In genomic region chr3:182793663-182794454, GRCh38 we compare ENCODE assay signal across 8 cellular contexts. TPM values are rescaled to one million over a fixed set of nuclear protein-coding genes. Genes with fewer than 3 reads are reported as not detected.
DNase-seq lines count a peak whose midpoint lies in the region; ATAC-seq and TF ChIP-seq lines count a peak whose summit lies in the region.

No MANE protein-coding gene starts in this region.

- TF ChIP-seq CTCF in ascending aorta (IDR thresholded peaks at IDR 0.05) (no peak), gastrocnemius medialis (IDR thresholded peaks at IDR 0.05 in 4 of 5, conservative IDR thresholded peaks at IDR 0.05 in 1 of 5) (peak in 2 of 5 experiments; percentile 7 to 15)

- no peaks in the 10 kb centered on the region for H3K9me3 ChIP-seq in HUES6 (ENCODE audit: control insufficient read depth, insufficient read depth, low read depth, low read length)
- no peaks in the 10 kb centered on the region for H3K9me3 ChIP-seq in ascending aorta
- no peaks in the 10 kb centered on the region for H3K9me3 ChIP-seq in gastrocnemius medialis

- H3K27me3 ChIP-seq in HUES6 (ENCODE audit: control insufficient read depth, insufficient read depth, low read length) (peaks cover 33% of the 10 kb centered on the region), ascending aorta (no peaks in the 10 kb centered on the region), gastrocnemius medialis (no peaks in the 10 kb centered on the region)

- ATAC-seq in GM21447 (IDR thresholded peaks at IDR 0.05; ENCODE audit: unreplicated experiment), result peak; percentile 29
- ATAC-seq in gastrocnemius medialis, result peak; percentile 45 to 58

- no peaks in the 10 kb centered on the region for H3K36me3 ChIP-seq in HUES6 (ENCODE audit: control insufficient read depth, insufficient read depth, low read length)
- H3K36me3 ChIP-seq in ascending aorta, result no peaks in the 10 kb centered on the region
- H3K36me3 ChIP-seq in gastrocnemius medialis, result no peaks in the 10 kb centered on the region

- intact Hi-C loops in ascending aorta (cut with DNase I) (loop anchor here (5.0 to 10.0 kb wide), 3 partner anchors 188 to 843 kb away; partner anchors contain the start of genes DCUN1D1, KLHL24 and MCCC1), gastrocnemius medialis (cut with DNase I; ENCODE audit: low total_unique reads) (loop anchor here (5.0 to 10.0 kb wide), 3 partner anchors 183 to 1521 kb away; partner anchors contain the start of genes EIF4G1 and KLHL24)

- no peak overlapping the region for H3K27ac ChIP-seq in HUES6 (ENCODE audit: low read depth, low read length)
- H3K27ac ChIP-seq in ascending aorta, result peak overlapping the region; percentile 85 to 96
- H3K27ac ChIP-seq in gastrocnemius medialis, result peak overlapping the region; percentile 88 to 95 (median 94)

- H3K4me1 ChIP-seq in HUES6 (ENCODE audit: control insufficient read depth, insufficient read depth, low read length) (peaks cover 10% of the 10 kb centered on the region), ascending aorta (peaks cover 0 to 18% of the 10 kb centered on the region in 2 donors), gastrocnemius medialis (peaks cover 20 to 31% of the 10 kb centered on the region in 2 donors)

- DNase-seq in Daoy (ENCODE audit: low read depth) (peak; percentile 68), SW480 (ENCODE audit: low spot score) (peak; percentile 58), ascending aorta (ENCODE audit: low spot score in 2 of 2) (peak in 1 of 2 donors; percentile 66), hypothalamus (lab: John Stamatoyannopoulos, UW) (peak in 40 of 51 donors; percentile 4 to 79 (median 32)), gastrocnemius medialis (peak; percentile 6 to 33), OCI-M2 (lab: John Stamatoyannopoulos, UW; ENCODE audit: unreplicated experiment) (no peak)

- TF ChIP-seq POLR2A in gastrocnemius medialis (IDR thresholded peaks at IDR 0.05), result peak in 1 of 2 donors; percentile 5

- H3K4me3 ChIP-seq in HUES6 (ENCODE audit: low read depth, low read length), result peak overlapping the region; percentile 98
- H3K4me3 ChIP-seq in ascending aorta, result peak overlapping the region; percentile 74 to 89
- H3K4me3 ChIP-seq in gastrocnemius medialis, result peak overlapping the region; percentile 78 to 91 (median 84)

- in situ Hi-C loops in gastrocnemius medialis (cut with MboI; ENCODE audit: low sequenced_read_pairs in 4 of 4), result no loop called here

- peak overlapping the region; percentile 81 for H3K9ac ChIP-seq in HUES6 (ENCODE audit: low read length)

RNA-seq across cellular contexts. Expression of gene ATP11B, which starts 0.6 kb away (rescaled TPM):
- total RNA-seq in Daoy (2014; rRNA removed; shearing (Covaris generic)), result 44.5 and 49.3 TPM in 2 replicates
- 117 TPM for total RNA-seq in ascending aorta
- 10 to 100 TPM; 16.3 to 44.6 (median 23.4) TPM for total RNA-seq in gastrocnemius medialis
